Comparison of ENCODE assay signal across 9 cellular contexts in genomic region chr10:79905322-79906314, GRCh38. TPM values are rescaled to one million over a fixed set of nuclear protein-coding genes. Genes with fewer than 3 reads are reported as not detected.
DNase-seq lines count a peak whose midpoint lies in the region; ATAC-seq and TF ChIP-seq lines count a peak whose summit lies in the region.
"Had no signal": no experiment of that assay in that cellular context is flagged by ENCODE, and none has a peak within 500 bp of the region (broad histone marks: within the 10 kb centered on the region; RNA-seq: fewer than 3 reads in every experiment).

No MANE protein-coding gene starts in this region.

- H3K27ac Mint-ChIP-seq in naive thymus-derived CD4-positive, alpha-beta T cell = peak overlapping the region in 2 of 9 donors; percentile 1 to 75

- POLR2A ChIA-PET in naive thymus-derived CD4-positive, alpha-beta T cell (lab: Charles Lee) = interaction anchor here (1.0 kb wide), 1 partner anchor 10 kb away, joined by 4 read pairs; no protein-coding TSS in a partner anchor

- H3K27ac ChIP-seq in naive thymus-derived CD4-positive, alpha-beta T cell (ENCODE audit: low read depth, low read length) = no peak overlapping the region
- H3K27ac ChIP-seq: BLaER1 had no signal

- intact Hi-C loops in naive thymus-derived CD4-positive, alpha-beta T cell (cut with micrococcal nuclease) = no loop called here

- H3K4me3 ChIP-seq in epithelial cell of proximal tubule (ENCODE audit: low read depth, low read length) = peak overlapping the region; percentile 89
- peak overlapping the region; percentile 63 for H3K4me3 ChIP-seq in naive thymus-derived CD4-positive, alpha-beta T cell (ENCODE audit: low read length)
- H3K4me3 ChIP-seq: BLaER1 had no signal

- no peaks in the 10 kb centered on the region for H3K36me3 Mint-ChIP-seq in naive thymus-derived CD4-positive, alpha-beta T cell

- H3K9me3 ChIP-seq in naive thymus-derived CD4-positive, alpha-beta T cell (ENCODE audit: control insufficient read depth in 2 of 3, low read length in 3 of 3) = no peaks in the 10 kb centered on the region

- no peaks in the 10 kb centered on the region for H3K9me3 Mint-ChIP-seq in naive thymus-derived CD4-positive, alpha-beta T cell

- H3K36me3 ChIP-seq in naive thymus-derived CD4-positive, alpha-beta T cell (ENCODE audit: control insufficient read depth in 2 of 3, insufficient read depth in 3 of 3, low read length in 3 of 3) = no peaks in the 10 kb centered on the region
- H3K36me3 ChIP-seq: BLaER1 had no signal

- CTCF ChIA-PET in naive thymus-derived CD4-positive, alpha-beta T cell (lab: Charles Lee) = no interaction called here

- H3K4me3 Mint-ChIP-seq in naive thymus-derived CD4-positive, alpha-beta T cell = peak overlapping the region; percentile 75 to 95 (median 88)

- H3K27me3 Mint-ChIP-seq in naive thymus-derived CD4-positive, alpha-beta T cell = peaks cover 14 to 79% (median 58%) of the 10 kb centered on the region in 5 donors

- peaks cover 6 to 24% (median 18%) of the 10 kb centered on the region in 7 donors for H3K4me1 Mint-ChIP-seq in naive thymus-derived CD4-positive, alpha-beta T cell

- no peaks in the 10 kb centered on the region for H3K27me3 ChIP-seq in naive thymus-derived CD4-positive, alpha-beta T cell (ENCODE audit: control insufficient read depth in 2 of 2, insufficient read depth in 2 of 2, low read length in 2 of 2)

- no peak for TF ChIP-seq CTCF in epithelial cell of proximal tubule (conservative IDR thresholded peaks at IDR 0.05; ENCODE audit: low read depth, low read length)

- DNase-seq in NCI-H1105 treated with DMSO at 0.1 percent for 48 hours (lab: John Stamatoyannopoulos, UW) = peak; percentile 4
- DNase-seq in NCI-H1105 (lab: John Stamatoyannopoulos, UW) = no peak
- DNase-seq in RPMI8226 = peak; percentile 8
- no peak for DNase-seq in epithelial cell of proximal tubule (ENCODE audit: low read depth)
- DNase-seq in naive thymus-derived CD4-positive, alpha-beta T cell = no peak
- DNase-seq in DMS 273 (lab: John Stamatoyannopoulos, UW; ENCODE audit: unreplicated experiment) = no peak
- no peak for DNase-seq in NCI-H2196 (lab: John Stamatoyannopoulos, UW; ENCODE audit: unreplicated experiment)

- H3K4me1 ChIP-seq in naive thymus-derived CD4-positive, alpha-beta T cell (ENCODE audit: control insufficient read depth in 2 of 2, insufficient read depth in 2 of 2, low read length in 2 of 2) = no peaks in the 10 kb centered on the region
- H3K4me1 ChIP-seq: BLaER1 had no signal

- ATAC-seq in naive thymus-derived CD4-positive, alpha-beta T cell = no peak
- ATAC-seq in HG03571 (IDR thresholded peaks at IDR 0.05; ENCODE audit: unreplicated experiment) = no peak

RNA-seq across cellular contexts. Expression of gene SFTPD, which starts 43.3 kb away (rescaled TPM):
- not detected in 2 replicates for total RNA-seq in epithelial cell of proximal tubule
- total RNA-seq in naive thymus-derived CD4-positive, alpha-beta T cell = under 1 TPM in 1 of 5 experiments, not detected in 4; 0.59 TPM
- not detected for polyA plus RNA-seq in naive thymus-derived CD4-positive, alpha-beta T cell

Comparison
In these comparisons a context has a peak if more than half of its experiments do, and no peak if none do; other contexts are left out.
1. DNase-seq: peak in NCI-H1105 treated with DMSO at 0.1 percent for 48 hours (single experiment) and RPMI8226 (single experiment); none in NCI-H1105 (single experiment), epithelial cell of proximal tubule (single experiment), naive thymus-derived CD4-positive, alpha-beta T cell (0 of 9), DMS 273 (single experiment) and NCI-H2196 (single experiment).